ENCODE assay signal across 9 cellular contexts in genomic region chr6:62891065-62891647, GRCh38.
DNase-seq lines count a peak whose midpoint lies in the region; ATAC-seq and TF ChIP-seq lines count a peak whose summit lies in the region.
"Had no signal": no experiment of that assay in that cellular context is flagged by ENCODE, and none has a peak within 500 bp of the region (broad histone marks: within the 10 kb centered on the region; RNA-seq: fewer than 3 reads in every experiment).

No MANE protein-coding gene starts in this region.

- H3K4me2 ChIP-seq in DOHH2 (ENCODE audit: low read length) = no peak overlapping the region
- H3K4me2 ChIP-seq in Loucy (ENCODE audit: low read depth, low read length, poor library complexity, severe bottlenecking) = no peak overlapping the region

- TF ChIP-seq POLR2A in body of pancreas (IDR thresholded peaks at IDR 0.05) = no peak

- 27 to 29% methylated on average over 2 of the region's 2 CpGs for WGBS in body of pancreas, 2 donors

- H3K9ac ChIP-seq in Loucy (ENCODE audit: low read depth, low read length, poor library complexity, severe bottlenecking) = no peak overlapping the region

- H3K79me2 ChIP-seq in DOHH2 (ENCODE audit: control insufficient read depth, low read length) (no peaks in the 10 kb centered on the region), Loucy (ENCODE audit: insufficient read depth, low read length) (no peaks in the 10 kb centered on the region)

- H3F3A ChIP-seq in DOHH2 (ENCODE audit: control insufficient read depth, insufficient read depth) (no peaks in the 10 kb centered on the region), Loucy (ENCODE audit: low read depth) (no peaks in the 10 kb centered on the region)

- H3K27me3 ChIP-seq in DOHH2 (ENCODE audit: control insufficient read depth, low read length) (no peaks in the 10 kb centered on the region), Loucy (ENCODE audit: insufficient read depth, low read length, poor library complexity, severe bottlenecking) (no peaks in the 10 kb centered on the region), body of pancreas (peaks cover 0 to 6% of the 10 kb centered on the region in 2 donors)

- no peaks in the 10 kb centered on the region for H3K36me3 ChIP-seq in DOHH2 (ENCODE audit: control insufficient read depth, low read length)
- no peaks in the 10 kb centered on the region for H3K36me3 ChIP-seq in Loucy (ENCODE audit: insufficient read depth, low read length)
- H3K36me3 ChIP-seq in body of pancreas (replicated peaks in 1 of 2; ENCODE audit: insufficient read depth in 1 of 2, low read depth in 2 of 2) = no peaks in the 10 kb centered on the region

- no peaks in the 10 kb centered on the region for H3K9me2 ChIP-seq in DOHH2 (replicated peaks; ENCODE audit: control insufficient read depth, low read length)
- H3K9me2 ChIP-seq in Loucy (replicated peaks; ENCODE audit: low read depth, low read length) = no peaks in the 10 kb centered on the region

- H3K4me1 ChIP-seq in DOHH2 (ENCODE audit: control insufficient read depth, low read length) = no peaks in the 10 kb centered on the region
- no peaks in the 10 kb centered on the region for H3K4me1 ChIP-seq in Loucy (ENCODE audit: insufficient read depth, low read length, poor library complexity, severe bottlenecking)
- no peaks in the 10 kb centered on the region for H3K4me1 ChIP-seq in body of pancreas

- no peak overlapping the region for H3K4me3 ChIP-seq in DOHH2 (ENCODE audit: low read length)
- H3K4me3 ChIP-seq in Loucy (ENCODE audit: low read length, poor library complexity, severe bottlenecking) = no peak overlapping the region
- no peak overlapping the region for H3K4me3 ChIP-seq in body of pancreas

- no peak overlapping the region for H3K27ac ChIP-seq in DOHH2 (ENCODE audit: low read depth, low read length)
- H3K27ac ChIP-seq in body of pancreas = no peak overlapping the region

- no peak for ATAC-seq in body of pancreas
- no peak for ATAC-seq in GM21786 (IDR thresholded peaks at IDR 0.05; ENCODE audit: unreplicated experiment)
- no peak for ATAC-seq in GM21515 (IDR thresholded peaks at IDR 0.05; ENCODE audit: unreplicated experiment)
- ATAC-seq: T-cell had no signal

- H3K9me3 ChIP-seq in DOHH2 (ENCODE audit: control insufficient read depth, insufficient read depth, low read length) = no peaks in the 10 kb centered on the region
- H3K9me3 ChIP-seq in Loucy (ENCODE audit: insufficient read depth, low read depth, low read length) = no peaks in the 10 kb centered on the region
- H3K9me3 ChIP-seq in body of pancreas = no peaks in the 10 kb centered on the region

- no peak for DNase-seq in body of pancreas
- DNase-seq in midbrain (lab: John Stamatoyannopoulos, UW) = peak; percentile 17
- DNase-seq in HPDE6-E6E7 (ENCODE audit: extremely low spot score) = no peak
- no peak for DNase-seq in T-helper 9 cell
- DNase-seq: T-cell had no signal

- peak; percentile 46 for TF ChIP-seq CTCF in DOHH2 (IDR thresholded peaks at IDR 0.05; ENCODE audit: low read depth, low read length, poor library complexity, severe bottlenecking)
- peak; percentile 52 for TF ChIP-seq CTCF in Loucy (conservative IDR thresholded peaks at IDR 0.05; ENCODE audit: low read length)
- TF ChIP-seq CTCF in body of pancreas (IDR thresholded peaks at IDR 0.05) = peak in 5 of 7 experiments; percentile 23 to 52 (median 33)

- H2AFZ ChIP-seq in Loucy (ENCODE audit: low read length) = no peak overlapping the region

- intact Hi-C loops in body of pancreas (cut with DNase I) = no loop called here

- H4K20me1 ChIP-seq in DOHH2 (ENCODE audit: control insufficient read depth, insufficient read depth, low read depth, low read length) = no peaks in the 10 kb centered on the region
- no peaks in the 10 kb centered on the region for H4K20me1 ChIP-seq in Loucy (ENCODE audit: insufficient read depth, low read length, poor library complexity, severe bottlenecking)
